1 cellular context compared by ENCODE assay signal in genomic region chr6:159726918-159727716, GRCh38.
TF ChIP-seq lines count a peak whose summit lies in the region.

Gene WTAP, plus strand, starts transcription at chr6:159727506. Its CDS starts 8,760 bp downstream, at chr6:159736266.

TF ChIP-seq in H1, 55 proteins besides CTCF, POLR2A, EP300 and RAD21 (continued from another document):
- TF ChIP-seq TBP (IDR thresholded peaks at IDR 0.05; ENCODE audit: low read depth, low read length), result peak; percentile 86
- peak; percentile 20; the same call in 1 of the 2 replicates for TF ChIP-seq RBBP5 (IDR thresholded peaks at IDR 0.05; ENCODE audit: borderline replicate concordance, low read depth, low read length)
- peak; percentile 90 for TF ChIP-seq TAF1 (IDR thresholded peaks at IDR 0.05; ENCODE audit: low read depth, low read length)
- peak; percentile 90 for TF ChIP-seq POLR2AphosphoS5 (IDR thresholded peaks at IDR 0.05; ENCODE audit: low read depth, low read length)
- peak; percentile 32 for TF ChIP-seq ASH2L (IDR thresholded peaks at IDR 0.05; ENCODE audit: low read length)
- TF ChIP-seq SAP30 (IDR thresholded peaks at IDR 0.05; ENCODE audit: insufficient read depth, insufficient replicate concordance, low read length), result no peak
- no peak for TF ChIP-seq EZH2 (IDR thresholded peaks at IDR 0.05; ENCODE audit: low read depth, low read length, severe bottlenecking)
- TF ChIP-seq TAF7 (optimal IDR thresholded peaks at IDR 0.05; ENCODE audit: borderline replicate concordance, low read depth, low read length), result peak; percentile 64
- no peak for TF ChIP-seq FOSL1 (IDR thresholded peaks at IDR 0.05; ENCODE audit: insufficient read depth, low read depth, low read length)
- peak; percentile 95 for TF ChIP-seq CREB1 (IDR thresholded peaks at IDR 0.05)
- TF ChIP-seq HDAC2 (IDR thresholded peaks at IDR 0.05; ENCODE audit: borderline replicate concordance in 1 of 2, low read depth in 2 of 2, low read length in 2 of 2), result peak; percentile 95 to 97; a peak in 3 of 4 replicates
- TF ChIP-seq SUZ12 (IDR thresholded peaks at IDR 0.05; ENCODE audit: low read length), result no peak
- TF ChIP-seq, protein P1, sequence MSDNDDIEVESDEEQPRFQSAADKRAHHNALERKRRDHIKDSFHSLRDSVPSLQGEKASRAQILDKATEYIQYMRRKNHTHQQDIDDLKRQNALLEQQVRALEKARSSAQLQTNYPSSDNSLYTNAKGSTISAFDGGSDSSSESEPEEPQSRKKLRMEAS (IDR thresholded peaks at IDR 0.05), result peak; percentile 99
- TF ChIP-seq, protein P2, sequence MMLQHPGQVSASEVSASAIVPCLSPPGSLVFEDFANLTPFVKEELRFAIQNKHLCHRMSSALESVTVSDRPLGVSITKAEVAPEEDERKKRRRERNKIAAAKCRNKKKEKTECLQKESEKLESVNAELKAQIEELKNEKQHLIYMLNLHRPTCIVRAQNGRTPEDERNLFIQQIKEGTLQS (IDR thresholded peaks at IDR 0.05; ENCODE audit: insufficient read depth, low read depth, low read length), result no peak
- TF ChIP-seq KDM5A (IDR thresholded peaks at IDR 0.05; ENCODE audit: low read length), result no peak
- no peak for TF ChIP-seq HDAC6 (IDR thresholded peaks at IDR 0.05; ENCODE audit: low read depth, low read length)
- TF ChIP-seq ATF2 (IDR thresholded peaks at IDR 0.05; ENCODE audit: low read length), result no peak
- peak; percentile 63; the same call in 1 of the 2 replicates for TF ChIP-seq GTF2F1 (IDR thresholded peaks at IDR 0.05; ENCODE audit: borderline replicate concordance, low read depth, low read length)
- TF ChIP-seq CBX5 (IDR thresholded peaks at IDR 0.05; ENCODE audit: low read depth, low read length), result no peak
- TF ChIP-seq CEBPB (IDR thresholded peaks at IDR 0.05; ENCODE audit: low read depth, low read length), result no peak
- peak; percentile 32; the same call in 1 of the 2 replicates for TF ChIP-seq SP4 (IDR thresholded peaks at IDR 0.05; ENCODE audit: low read length)
- TF ChIP-seq SIRT6 (IDR thresholded peaks at IDR 0.05; ENCODE audit: low read length), result no peak
- TF ChIP-seq, protein P3, sequence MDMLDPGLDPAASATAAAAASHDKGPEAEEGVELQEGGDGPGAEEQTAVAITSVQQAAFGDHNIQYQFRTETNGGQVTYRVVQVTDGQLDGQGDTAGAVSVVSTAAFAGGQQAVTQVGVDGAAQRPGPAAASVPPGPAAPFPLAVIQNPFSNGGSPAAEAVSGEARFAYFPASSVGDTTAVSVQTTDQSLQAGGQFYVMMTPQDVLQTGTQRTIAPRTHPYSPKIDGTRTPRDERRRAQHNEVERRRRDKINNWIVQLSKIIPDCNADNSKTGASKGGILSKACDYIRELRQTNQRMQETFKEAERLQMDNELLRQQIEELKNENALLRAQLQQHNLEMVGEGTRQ (IDR thresholded peaks at IDR 0.05; ENCODE audit: low read length), result peak; percentile 8; the same call in 1 of the 2 replicates
- TF ChIP-seq CHD2 (IDR thresholded peaks at IDR 0.05; ENCODE audit: low read length), result peak; percentile 94
- peak; percentile 98 for TF ChIP-seq PHF8 (conservative IDR thresholded peaks at IDR 0.05; ENCODE audit: low read depth, low read length)
- TF ChIP-seq BRCA1 (IDR thresholded peaks at IDR 0.05; ENCODE audit: low read depth, low read length), result no peak
- TF ChIP-seq KDM4A (IDR thresholded peaks at IDR 0.05; ENCODE audit: low read depth, low read length, severe bottlenecking), result peak; percentile 44
- TF ChIP-seq BACH1 (IDR thresholded peaks at IDR 0.05; ENCODE audit: low read length), result peak; percentile 95
- peak; percentile 77 for TF ChIP-seq YY1 (IDR thresholded peaks at IDR 0.05; ENCODE audit: low read depth, low read length)
- TF ChIP-seq CBX8 (IDR thresholded peaks at IDR 0.05; ENCODE audit: borderline replicate concordance, low read depth, low read length), result no peak
- no peak for TF ChIP-seq TCF12 (IDR thresholded peaks at IDR 0.05; ENCODE audit: low read depth, low read length)
- no peak for TF ChIP-seq ZNF274 (IDR thresholded peaks at IDR 0.05; ENCODE audit: borderline replicate concordance, extremely low read depth, low read length)
- TF ChIP-seq POU5F1 (IDR thresholded peaks at IDR 0.05; ENCODE audit: low read depth, low read length), result no peak
- TF ChIP-seq RFX5 (IDR thresholded peaks at IDR 0.05; ENCODE audit: borderline replicate concordance, low read depth, low read length), result no peak
- no peak for TF ChIP-seq NRF1 (IDR thresholded peaks at IDR 0.05; ENCODE audit: low read depth, low read length)
- peak; percentile 77 for TF ChIP-seq SP1 (IDR thresholded peaks at IDR 0.05; ENCODE audit: low read depth, low read length)
- TF ChIP-seq EGR1 (IDR thresholded peaks at IDR 0.05; ENCODE audit: borderline replicate concordance, low read depth, low read length), result no peak
- TF ChIP-seq TEAD4 (IDR thresholded peaks at IDR 0.05; ENCODE audit: low read depth, low read length), result no peak; the same call in 1 of the 2 replicates
- TF ChIP-seq, protein P4, sequence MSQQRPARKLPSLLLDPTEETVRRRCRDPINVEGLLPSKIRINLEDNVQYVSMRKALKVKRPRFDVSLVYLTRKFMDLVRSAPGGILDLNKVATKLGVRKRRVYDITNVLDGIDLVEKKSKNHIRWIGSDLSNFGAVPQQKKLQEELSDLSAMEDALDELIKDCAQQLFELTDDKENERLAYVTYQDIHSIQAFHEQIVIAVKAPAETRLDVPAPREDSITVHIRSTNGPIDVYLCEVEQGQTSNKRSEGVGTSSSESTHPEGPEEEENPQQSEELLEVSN (IDR thresholded peaks at IDR 0.05), result peak; percentile 90
- no peak for TF ChIP-seq BCL11A (IDR thresholded peaks at IDR 0.05; ENCODE audit: low read depth in 2 of 2, low read length in 2 of 2)
